17 cellular contexts compared by ENCODE assay signal in the genomic region with DNA sequence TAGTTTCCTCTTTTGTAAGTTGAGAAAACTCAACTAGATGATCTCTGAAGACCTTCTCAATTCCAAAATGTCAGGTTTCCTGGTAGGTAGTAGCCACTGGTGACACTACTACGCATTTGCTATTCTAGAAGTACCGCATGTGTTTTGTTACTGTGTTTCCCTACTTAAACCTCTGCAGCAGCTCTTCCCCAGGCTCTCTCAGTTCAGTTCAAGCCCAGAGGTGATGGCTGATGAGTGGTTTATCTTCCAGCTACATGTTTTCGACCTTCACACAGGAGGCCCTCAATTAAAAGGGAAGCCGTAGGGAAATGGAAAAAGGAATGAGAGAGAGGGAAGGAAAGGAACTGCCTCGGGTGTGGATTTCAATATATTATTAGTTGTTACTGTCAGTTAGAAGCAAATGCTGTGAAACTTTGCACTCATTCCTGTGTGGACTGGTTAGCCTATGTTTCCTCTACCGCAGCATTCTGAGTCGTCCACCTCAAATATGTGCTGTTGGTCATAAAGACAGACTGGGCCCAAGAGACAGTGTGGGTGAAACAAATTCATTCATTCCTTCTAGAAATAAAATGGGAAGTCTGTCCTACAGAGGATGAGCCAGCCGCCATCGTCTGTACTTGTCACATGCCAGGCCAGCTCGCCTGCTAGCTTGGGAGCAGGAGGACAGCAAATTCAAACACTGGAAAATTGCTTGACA.
A peak's percentile ranks its signal among the peaks of the same experiment; 100 is the strongest.
DNase-seq lines count a peak whose midpoint lies in the region; ATAC-seq and TF ChIP-seq lines count a peak whose summit lies in the region.
"Had no signal": no experiment of that assay in that cellular context is flagged by ENCODE, and none has a peak within 500 bp of the region (broad histone marks: within the 10 kb centered on the region; RNA-seq: fewer than 3 reads in every experiment).

No MANE protein-coding gene starts in this region.

- H3K4me1 Mint-ChIP-seq in CD4-positive, alpha-beta memory T cell, result peaks cover 0 to 2% (median 0%) of the 10 kb centered on the region in 4 donors
- H3K4me1 Mint-ChIP-seq: activated naive CD8-positive, alpha-beta T cell treated with anti-CD3 and anti-CD28 coated beads, Interleukin-2, amount 10 ng/mL, durations not matched to agents 7 days and 5 days had no signal

- POLR2A ChIA-PET in CD4-positive, alpha-beta memory T cell (lab: Charles Lee; ENCODE audit: partially characterized antibody), result no interaction called here

- no peak for ATAC-seq in lower lobe of right lung

- no peaks in the 10 kb centered on the region for H3K79me2 ChIP-seq in osteoblast (ENCODE audit: insufficient read depth, low read length)

- peak overlapping the region; percentile 60 for H3K4me2 ChIP-seq in osteoblast (ENCODE audit: insufficient read depth, low read length)

- peak overlapping the region; percentile 66 for H2AFZ ChIP-seq in osteoblast (ENCODE audit: low read length)

- H3K27ac ChIP-seq in osteoblast (ENCODE audit: low read depth, low read length) (peak overlapping the region; percentile 69), esophagus muscularis mucosa (replicated peaks in 1 of 4) (no peak overlapping the region), lower lobe of right lung (no peak overlapping the region)
- H3K27ac ChIP-seq in CD4-positive, alpha-beta memory T cell (ENCODE audit: low read depth, low read length), result no peak overlapping the region
- H3K27ac ChIP-seq: stomach had no signal

- CTCF ChIA-PET in CD4-positive, alpha-beta memory T cell (lab: Charles Lee; ENCODE audit: partially characterized antibody), result no interaction called here

- DNase-seq in GM04503 (ENCODE audit: low read depth) (peak; percentile 72), SK-MEL-5 (ENCODE audit: low read depth, low spot score) (peak; percentile 8), foreskin melanocyte (peak; percentile 69), osteoblast (ENCODE audit: insufficient read length, low spot score, missing footprints) (peak; percentile 57), NCI-H2227 (lab: John Stamatoyannopoulos, UW; ENCODE audit: unreplicated experiment) (no peak), esophagus muscularis mucosa (ENCODE audit: extremely low spot score) (no peak), lower lobe of right lung (no peak)
- no peak for DNase-seq in CD4-positive, alpha-beta memory T cell
- DNase-seq: activated CD4-positive, alpha-beta T cell treated with anti-CD3 and anti-CD28 coated beads for 48 hours; activated naive CD8-positive, alpha-beta T cell treated with anti-CD3 and anti-CD28 coated beads, Interleukin-2, amount 10 ng/mL, durations not matched to agents 7 days and 5 days; activated T-cell treated with anti-CD3 and anti-CD28 coated beads, Interleukin-2, amount 50 U/mL, for 24 hours; immature natural killer cell; NCI-H187 treated with DMSO at 0.1 percent for 48 hours; NCI-H526 treated with DMSO at 0.1 percent for 48 hours; retina; stomach had no signal

- H3K9me3 ChIP-seq in osteoblast (ENCODE audit: low read depth, low read length), result no peaks in the 10 kb centered on the region
- H3K9me3 ChIP-seq in CD4-positive, alpha-beta memory T cell (ENCODE audit: control insufficient read depth in 1 of 2, low read length in 2 of 2), result no peaks in the 10 kb centered on the region
- H3K9me3 ChIP-seq in esophagus muscularis mucosa, result no peaks in the 10 kb centered on the region
- H3K9me3 ChIP-seq in lower lobe of right lung, result no peaks in the 10 kb centered on the region

- in situ Hi-C loops in SK-MEL-5 (cut with HindIII; ENCODE audit: low pct_unique_long_range_greater_than_20kb, low sequenced_read_pairs), result no loop called here

- peaks cover 3 to 6% of the 10 kb centered on the region in 2 donors for H3K36me3 Mint-ChIP-seq in CD4-positive, alpha-beta memory T cell
- H3K36me3 Mint-ChIP-seq: activated naive CD8-positive, alpha-beta T cell treated with anti-CD3 and anti-CD28 coated beads, Interleukin-2, amount 10 ng/mL, durations not matched to agents 7 days and 5 days had no signal

- H3K4me1 ChIP-seq in osteoblast (ENCODE audit: insufficient read depth, low read length) (peaks cover 10% of the 10 kb centered on the region), esophagus muscularis mucosa (peaks cover 0 to 12% (median 3%) of the 10 kb centered on the region in 4 donors), lower lobe of right lung (no peaks in the 10 kb centered on the region)
- no peaks in the 10 kb centered on the region for H3K4me1 ChIP-seq in CD4-positive, alpha-beta memory T cell (ENCODE audit: insufficient read depth, low read length)
- H3K4me1 ChIP-seq: stomach had no signal

- no peak for TF ChIP-seq POLR2A in esophagus muscularis mucosa (IDR thresholded peaks at IDR 0.05; ENCODE audit: low read depth)

- H3K4me3 ChIP-seq in osteoblast (ENCODE audit: insufficient read depth, low read length), result no peak overlapping the region
- no peak overlapping the region for H3K4me3 ChIP-seq in CD4-positive, alpha-beta memory T cell (ENCODE audit: low read length in 2 of 2)
- H3K4me3 ChIP-seq in esophagus muscularis mucosa, result no peak overlapping the region
- H3K4me3 ChIP-seq in lower lobe of right lung, result no peak overlapping the region
- H3K4me3 ChIP-seq: stomach had no signal

- no peaks in the 10 kb centered on the region for H3K27me3 Mint-ChIP-seq in CD4-positive, alpha-beta memory T cell
- H3K27me3 Mint-ChIP-seq: activated naive CD8-positive, alpha-beta T cell treated with anti-CD3 and anti-CD28 coated beads, Interleukin-2, amount 10 ng/mL, durations not matched to agents 7 days and 5 days; activated T-cell treated with anti-CD3 and anti-CD28 coated beads, Interleukin-2, amount 50 U/mL, for 24 hours had no signal

- intact Hi-C loops in CD4-positive, alpha-beta memory T cell (cut with micrococcal nuclease), result no loop called here
- intact Hi-C loops in esophagus muscularis mucosa (cut with DNase I) (no loop called here), lower lobe of right lung (cut with DNase I) (no loop called here)

- H3K36me3 ChIP-seq in osteoblast (ENCODE audit: insufficient read depth, low read length) (no peaks in the 10 kb centered on the region), esophagus muscularis mucosa (peaks cover 0 to 11% (median 2%) of the 10 kb centered on the region in 4 donors), lower lobe of right lung (no peaks in the 10 kb centered on the region)
- no peaks in the 10 kb centered on the region for H3K36me3 ChIP-seq in CD4-positive, alpha-beta memory T cell (ENCODE audit: insufficient read depth, low read length)

- no peaks in the 10 kb centered on the region for H4K20me1 ChIP-seq in osteoblast (ENCODE audit: insufficient read depth, low read length)

- H3K4me3 Mint-ChIP-seq in CD4-positive, alpha-beta memory T cell, result no peak overlapping the region
- H3K4me3 Mint-ChIP-seq: activated naive CD8-positive, alpha-beta T cell treated with anti-CD3 and anti-CD28 coated beads, Interleukin-2, amount 10 ng/mL, durations not matched to agents 7 days and 5 days; activated T-cell treated with anti-CD3 and anti-CD28 coated beads, Interleukin-2, amount 50 U/mL, for 24 hours; immature natural killer cell; T-helper 2 cell treated with Interferon-gamma antibody and Interleukin-4, amounts not matched to agents 5 μg/mL and 100 μg/mL, for 36 hours had no signal

- H3K27ac Mint-ChIP-seq in CD4-positive, alpha-beta memory T cell, result no peak overlapping the region
- H3K27ac Mint-ChIP-seq: activated naive CD8-positive, alpha-beta T cell treated with anti-CD3 and anti-CD28 coated beads, Interleukin-2, amount 10 ng/mL, durations not matched to agents 7 days and 5 days; activated T-cell treated with anti-CD3 and anti-CD28 coated beads, Interleukin-2, amount 50 U/mL, for 24 hours; T-helper 2 cell treated with Interferon-gamma antibody and Interleukin-4, amounts not matched to agents 5 μg/mL and 100 μg/mL, for 36 hours had no signal

- TF ChIP-seq EP300 in esophagus muscularis mucosa (IDR thresholded peaks at IDR 0.05), result no peak

- no peak for TF ChIP-seq CTCF in osteoblast (IDR thresholded peaks at IDR 0.05; ENCODE audit: extremely low read depth, low read depth, low read length)
- TF ChIP-seq CTCF in esophagus muscularis mucosa (IDR thresholded peaks at IDR 0.05), result no peak
- no peak for TF ChIP-seq CTCF in lower lobe of right lung (IDR thresholded peaks at IDR 0.05)

- H3K27me3 ChIP-seq in osteoblast (ENCODE audit: insufficient read depth, low read length), result no peaks in the 10 kb centered on the region
- H3K27me3 ChIP-seq in CD4-positive, alpha-beta memory T cell (ENCODE audit: insufficient read depth, low read length), result no peaks in the 10 kb centered on the region
- no peaks in the 10 kb centered on the region for H3K27me3 ChIP-seq in esophagus muscularis mucosa
- no peaks in the 10 kb centered on the region for H3K27me3 ChIP-seq in lower lobe of right lung (ENCODE audit: low read depth)
- H3K27me3 ChIP-seq: stomach had no signal

- 86% methylated on average over 10 of the region's 10 CpGs for WGBS in esophagus muscularis mucosa

- H3K9me3 Mint-ChIP-seq in CD4-positive, alpha-beta memory T cell, result peaks cover 0 to 8% (median 4%) of the 10 kb centered on the region in 8 donors

Comparison
In these comparisons a context has a peak if more than half of its experiments do, and no peak if none do; other contexts are left out.
1. DNase-seq: peak in GM04503 (single experiment), SK-MEL-5 (single experiment), foreskin melanocyte (single experiment) and osteoblast (single experiment); none in NCI-H2227 (single experiment), CD4-positive, alpha-beta memory T cell (0 of 5), esophagus muscularis mucosa (single experiment) and lower lobe of right lung (single experiment).